25 cellular contexts compared by ENCODE assay signal in genomic region chr4:146469053-146469452, GRCh38.
"Had no signal": no experiment of that assay in that cellular context is flagged by ENCODE, and none has a peak within 500 bp of the region (broad histone marks: within the 10 kb centered on the region; RNA-seq: fewer than 3 reads in every experiment).

No MANE protein-coding gene starts in this region.

- H3K9me3 ChIP-seq: colonic mucosa, lower lobe of right lung, neutrophil, pancreas, stomach, thyroid gland had no signal

- FAIRE-seq: endothelial cell of umbilical vein, frontal cortex, pancreas had no signal

- H3K36me3 Mint-ChIP-seq: natural killer cell treated with Interleukin-12 subunit alpha and Interleukin-12 subunit beta and Interleukin-15 and Interleukin-18, amount 100 ng/mL, for 72 hours; stimulated activated effector memory CD8-positive, alpha-beta T cell treated with anti-CD3 and anti-CD28 coated beads, Interleukin-12 subunit alpha, Interleukin-12 subunit beta, amount 100 ng/mL, for 72 hours had no signal

- ATAC-seq: left ventricle myocardium superior; lower lobe of right lung; natural killer cell treated with Interleukin-12 subunit alpha and Interleukin-12 subunit beta and Interleukin-15 and Interleukin-18, amount 100 ng/mL, for 72 hours; pancreas; sciatic nerve; stimulated activated effector memory CD8-positive, alpha-beta T cell treated with anti-CD3 and anti-CD28 coated beads, Interleukin-12 subunit alpha, Interleukin-12 subunit beta, amount 100 ng/mL, for 72 hours had no signal

- H3K4me3 ChIP-seq: colonic mucosa, lower lobe of right lung, pancreas, stomach, thyroid gland had no signal

- H3K9me3 Mint-ChIP-seq: dendritic cell treated with granulocyte-macrophage colony-stimulating factor and Interleukin-4, amounts not matched to agents 40 ng/mL and 50 ng/mL, for 4 days; immature natural killer cell; naive B cell; natural killer cell treated with Interleukin-12 subunit alpha and Interleukin-12 subunit beta and Interleukin-15 and Interleukin-18, amount 100 ng/mL, for 72 hours; neural crest cell; stimulated activated effector memory CD8-positive, alpha-beta T cell treated with anti-CD3 and anti-CD28 coated beads, Interleukin-12 subunit alpha, Interleukin-12 subunit beta, amount 100 ng/mL, for 72 hours had no signal

- H3K27ac Mint-ChIP-seq: dendritic cell treated with granulocyte-macrophage colony-stimulating factor and Interleukin-4, amounts not matched to agents 40 ng/mL and 50 ng/mL, for 4 days; immature natural killer cell; naive B cell; natural killer cell treated with Interleukin-12 subunit alpha and Interleukin-12 subunit beta and Interleukin-15 and Interleukin-18, amount 100 ng/mL, for 72 hours; stimulated activated effector memory CD8-positive, alpha-beta T cell treated with anti-CD3 and anti-CD28 coated beads, Interleukin-12 subunit alpha, Interleukin-12 subunit beta, amount 100 ng/mL, for 72 hours had no signal

- H3K4me3 Mint-ChIP-seq: dendritic cell treated with granulocyte-macrophage colony-stimulating factor and Interleukin-4, amounts not matched to agents 40 ng/mL and 50 ng/mL, for 4 days; immature natural killer cell; naive B cell; natural killer cell treated with Interleukin-12 subunit alpha and Interleukin-12 subunit beta and Interleukin-15 and Interleukin-18, amount 100 ng/mL, for 72 hours; neural crest cell; stimulated activated effector memory CD8-positive, alpha-beta T cell treated with anti-CD3 and anti-CD28 coated beads, Interleukin-12 subunit alpha, Interleukin-12 subunit beta, amount 100 ng/mL, for 72 hours had no signal

- H3K27ac ChIP-seq: colonic mucosa, lower lobe of right lung, neutrophil, pancreas, stomach, thyroid gland had no signal

- H3K4me1 Mint-ChIP-seq: immature natural killer cell; naive B cell; stimulated activated effector memory CD8-positive, alpha-beta T cell treated with anti-CD3 and anti-CD28 coated beads, Interleukin-12 subunit alpha, Interleukin-12 subunit beta, amount 100 ng/mL, for 72 hours had no signal

- DNase-seq: colonic mucosa; effector CD8-positive, alpha-beta T cell; hypothalamus; immature natural killer cell; islet precursor cell; kidney glomerular epithelial cell; left ventricle myocardium superior; lower lobe of right lung; naive B cell; pancreas; retina; stimulated activated CD4-positive, alpha-beta T cell treated with anti-CD3 and anti-CD28 coated beads, Interleukin-2, amount 100 ng/mL, for 24 hours; stimulated activated CD4-positive, alpha-beta T cell treated with anti-CD3 and anti-CD28 coated beads, Interleukin-4, amount 100 ng/mL, for 24 hours; stimulated activated naive CD4-positive, alpha-beta T cell treated with Interleukin-2 at 50 U/mL for 16 hours; stomach; thyroid gland; trophoblast cell had no signal

- H3K27me3 Mint-ChIP-seq: dendritic cell treated with granulocyte-macrophage colony-stimulating factor and Interleukin-4, amounts not matched to agents 40 ng/mL and 50 ng/mL, for 4 days; naive B cell; natural killer cell treated with Interleukin-12 subunit alpha and Interleukin-12 subunit beta and Interleukin-15 and Interleukin-18, amount 100 ng/mL, for 72 hours had no signal

- H3K27me3 ChIP-seq: colonic mucosa, neutrophil, pancreas, stomach, thyroid gland had no signal

- H3K4me1 ChIP-seq: colonic mucosa, lower lobe of right lung, pancreas, stomach, thyroid gland had no signal

- H3K36me3 ChIP-seq: colonic mucosa, lower lobe of right lung, neutrophil, pancreas, stomach, thyroid gland had no signal
